ENCODE assay signal across 12 cellular contexts in genomic region chr2:68284896-68285295, GRCh38. TPM values are rescaled to one million over a fixed set of nuclear protein-coding genes. Genes with fewer than 3 reads are reported as not detected.
DNase-seq lines count a peak whose midpoint lies in the region; TF ChIP-seq lines count a peak whose summit lies in the region.
"Had no signal": no experiment of that assay in that cellular context is flagged by ENCODE, and none has a peak within 500 bp of the region (broad histone marks: within the 10 kb centered on the region; RNA-seq: fewer than 3 reads in every experiment).

No MANE protein-coding gene starts in this region.

- H3K27me3 ChIP-seq in ascending aorta: no peaks in the 10 kb centered on the region

- intact Hi-C loops in ascending aorta (cut with DNase I): no loop called here

- TF ChIP-seq CTCF in epithelial cell of esophagus (IDR thresholded peaks at IDR 0.05; ENCODE audit: insufficient read depth, low read depth, low read length, missing control alignments) (no peak), ascending aorta (IDR thresholded peaks at IDR 0.05) (no peak)

- no peak overlapping the region for H3K27ac ChIP-seq in ascending aorta

- peaks cover 0 to 6% of the 10 kb centered on the region in 2 donors for H3K4me1 ChIP-seq in ascending aorta

- no peaks in the 10 kb centered on the region for H3K9me3 ChIP-seq in ascending aorta

- DNase-seq in COR-L47 (lab: John Stamatoyannopoulos, UW): peak; percentile 52
- DNase-seq in NCI-H2227 (lab: John Stamatoyannopoulos, UW; ENCODE audit: unreplicated experiment): peak; percentile 16
- peak; percentile 72 for DNase-seq in epithelial cell of esophagus (ENCODE audit: low read depth)
- DNase-seq in nucleus accumbens (lab: John Stamatoyannopoulos, UW): peak in 40 of 56 donors; percentile 6 to 87 (median 44)
- DNase-seq in NCI-H774 (lab: John Stamatoyannopoulos, UW): no peak
- DNase-seq in ascending aorta (ENCODE audit: low spot score in 2 of 2): no peak
- no peak for DNase-seq in HuH-7.5 (ENCODE audit: low spot score)
- DNase-seq in NCI-H510A treated with DMSO at 0.1 percent for 48 hours (lab: John Stamatoyannopoulos, UW): no peak
- DNase-seq: Calu3; effector memory CD4-positive, alpha-beta T cell had no signal

- H3K4me3 ChIP-seq in epithelial cell of esophagus (ENCODE audit: low read length) (no peak overlapping the region), ascending aorta (no peak overlapping the region)
- H3K4me3 ChIP-seq: smooth muscle cell had no signal

- no peaks in the 10 kb centered on the region for H3K36me3 ChIP-seq in ascending aorta

RNA-seq across cellular contexts. Expression of gene PPP3R1, which starts 32.6 kb away (rescaled TPM):
- total RNA-seq in ascending aorta: 16.8 TPM

RNA-seq across cellular contexts. Expression of gene CNRIP1, which starts 34.9 kb away (rescaled TPM):
- total RNA-seq in ascending aorta: 37.7 TPM
- total RNA-seq: activated T-helper 1 cell treated with anti-CD3 and anti-CD28 coated beads, Interleukin-12 subunit alpha, Interleukin-12 subunit beta, Interleukin-2, Interleukin-4 antibody, amounts not matched to agents 30 ng/mL and 10 ng/mL and 1 ng/mL, durations not matched to agents 14 hours and 24 hours and 36 hours; Calu3 had no signal

Comparison
In these comparisons a context has a peak if more than half of its experiments do, and no peak if none do; other contexts are left out.
1. DNase-seq: peak in COR-L47 (single experiment), NCI-H2227 (single experiment), epithelial cell of esophagus (single experiment) and nucleus accumbens (40 of 56); none in NCI-H774 (single experiment), ascending aorta (0 of 2), HuH-7.5 (single experiment) and NCI-H510A treated with DMSO at 0.1 percent for 48 hours (single experiment).